Comparison of ENCODE assay signal across 23 cellular contexts in the genomic region with DNA sequence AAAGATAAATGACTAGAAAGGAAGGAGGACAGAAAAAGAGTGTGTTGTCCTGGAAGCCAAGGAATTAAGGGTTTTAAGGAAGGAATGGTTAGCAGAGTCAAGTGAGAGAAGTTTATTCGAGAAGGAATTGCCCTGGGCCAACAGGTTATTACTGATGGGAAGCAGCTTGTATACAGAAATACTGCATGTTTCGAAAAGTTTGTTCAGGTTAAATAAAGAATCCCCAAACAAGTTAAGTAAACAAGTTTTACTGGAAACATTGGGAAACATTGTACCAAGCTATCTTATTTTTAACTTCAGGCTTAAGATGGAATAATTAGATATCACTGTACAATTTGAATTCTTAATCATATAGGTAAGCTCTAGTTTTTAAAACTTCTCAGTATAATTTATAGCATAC.
"Had no signal": no experiment of that assay in that cellular context is flagged by ENCODE, and none has a peak within 500 bp of the region (broad histone marks: within the 10 kb centered on the region; RNA-seq: fewer than 3 reads in every experiment).

No MANE protein-coding gene starts in this region.

- H3K36me3 ChIP-seq: WERI-Rb-1 had no signal

- H3K9me3 ChIP-seq: ascending aorta, body of pancreas, MG63 had no signal

- H3K4me3 ChIP-seq: ascending aorta, body of pancreas, MG63 had no signal

- H3K4me3 Mint-ChIP-seq: activated CD4-positive, alpha-beta memory T cell treated with anti-CD3 and anti-CD28 coated beads, Interleukin-2, amount 10 ng/mL, durations not matched to agents 7 days and 5 days; activated CD4-positive, alpha-beta T cell treated with anti-CD3 and anti-CD28 coated beads for 36 hours; activated naive CD8-positive, alpha-beta T cell treated with anti-CD3 and anti-CD28 coated beads, Interleukin-2, amount 50 U/mL, for 24 hours; T-helper 1 cell treated with Interleukin-12 subunit alpha and Interleukin-12 subunit beta and Interleukin-4 antibody, amounts not matched to agents 30 μg/mL and 1 μg/mL, for 36 hours had no signal

- H3K27ac ChIP-seq: ascending aorta, KMS-11, WERI-Rb-1 had no signal

- H3K27me3 ChIP-seq: ascending aorta, body of pancreas, MG63 had no signal

- DNase-seq: activated CD4-positive, alpha-beta memory T cell treated with anti-CD3 and anti-CD28 coated beads, Interleukin-2, amount 10 ng/mL, durations not matched to agents 7 days and 5 days; activated CD4-positive, alpha-beta T cell treated with anti-CD3 and anti-CD28 coated beads for 36 hours; activated CD4-positive, alpha-beta T cell treated with anti-CD3 and anti-CD28 coated beads, Interleukin-2, amount 50 U/mL, for 1 hour; activated naive CD8-positive, alpha-beta T cell treated with anti-CD3 and anti-CD28 coated beads, Interleukin-2, amount 50 U/mL, for 24 hours; amniotic stem cell; body of pancreas; central memory CD4-positive, alpha-beta T cell; MG63; NCI-H1105 treated with DMSO at 0.1 percent for 48 hours; NCI-H1436 treated with DMSO at 0.1 percent for 48 hours; NCI-H187; NCI-H2081; NCI-H510A treated with DMSO at 0.1 percent for 48 hours; NCI-H69; NK-92 treated with Interleukin-12 subunit alpha and Interleukin-12 subunit beta, amount 100 ng/mL, for 24 hours; PC-3; SHP77 treated with DMSO at 0.1 percent for 48 hours; T-helper 9 cell; WERI-Rb-1 had no signal

- ATAC-seq: activated CD4-positive, alpha-beta T cell treated with anti-CD3 and anti-CD28 coated beads for 36 hours; activated naive CD4-positive, alpha-beta T cell treated with anti-CD3 and anti-CD28 coated beads, Interleukin-2, amount 50 U/mL, for 72 hours; activated naive CD8-positive, alpha-beta T cell treated with anti-CD3 and anti-CD28 coated beads, Interleukin-2, amount 50 U/mL, for 24 hours; PC-3 had no signal

- H3K4me1 Mint-ChIP-seq: activated CD4-positive, alpha-beta memory T cell treated with anti-CD3 and anti-CD28 coated beads, Interleukin-2, amount 10 ng/mL, durations not matched to agents 7 days and 5 days; activated CD4-positive, alpha-beta T cell treated with anti-CD3 and anti-CD28 coated beads for 36 hours; activated naive CD8-positive, alpha-beta T cell treated with anti-CD3 and anti-CD28 coated beads, Interleukin-2, amount 50 U/mL, for 24 hours had no signal

- H3K9me3 Mint-ChIP-seq: activated CD4-positive, alpha-beta memory T cell treated with anti-CD3 and anti-CD28 coated beads, Interleukin-2, amount 10 ng/mL, durations not matched to agents 7 days and 5 days; activated naive CD4-positive, alpha-beta T cell treated with anti-CD3 and anti-CD28 coated beads, Interleukin-2, amount 50 U/mL, for 72 hours; activated naive CD8-positive, alpha-beta T cell treated with anti-CD3 and anti-CD28 coated beads, Interleukin-2, amount 50 U/mL, for 24 hours; T-helper 1 cell treated with Interleukin-12 subunit alpha and Interleukin-12 subunit beta and Interleukin-4 antibody, amounts not matched to agents 30 μg/mL and 1 μg/mL, for 36 hours had no signal

- H3K27ac Mint-ChIP-seq: activated CD4-positive, alpha-beta memory T cell treated with anti-CD3 and anti-CD28 coated beads, Interleukin-2, amount 10 ng/mL, durations not matched to agents 7 days and 5 days; activated CD4-positive, alpha-beta T cell treated with anti-CD3 and anti-CD28 coated beads for 36 hours; activated naive CD8-positive, alpha-beta T cell treated with anti-CD3 and anti-CD28 coated beads, Interleukin-2, amount 50 U/mL, for 24 hours; T-helper 1 cell treated with Interleukin-12 subunit alpha and Interleukin-12 subunit beta and Interleukin-4 antibody, amounts not matched to agents 30 μg/mL and 1 μg/mL, for 36 hours had no signal

- H3K27me3 Mint-ChIP-seq: activated CD4-positive, alpha-beta memory T cell treated with anti-CD3 and anti-CD28 coated beads, Interleukin-2, amount 10 ng/mL, durations not matched to agents 7 days and 5 days; activated CD4-positive, alpha-beta T cell treated with anti-CD3 and anti-CD28 coated beads for 36 hours; activated naive CD8-positive, alpha-beta T cell treated with anti-CD3 and anti-CD28 coated beads, Interleukin-2, amount 50 U/mL, for 24 hours had no signal

- H3K4me1 ChIP-seq: ascending aorta had no signal
